1 cellular context compared by ENCODE assay signal in genomic region chr17:54971147-54971546, GRCh38.
TF ChIP-seq lines count a peak whose summit lies in the region.

No MANE protein-coding gene starts in this region.

TF ChIP-seq in HepG2, 621 proteins besides CTCF, POLR2A, EP300 and RAD21 (continued from another document and continues in another):
- TF ChIP-seq, protein P1, sequence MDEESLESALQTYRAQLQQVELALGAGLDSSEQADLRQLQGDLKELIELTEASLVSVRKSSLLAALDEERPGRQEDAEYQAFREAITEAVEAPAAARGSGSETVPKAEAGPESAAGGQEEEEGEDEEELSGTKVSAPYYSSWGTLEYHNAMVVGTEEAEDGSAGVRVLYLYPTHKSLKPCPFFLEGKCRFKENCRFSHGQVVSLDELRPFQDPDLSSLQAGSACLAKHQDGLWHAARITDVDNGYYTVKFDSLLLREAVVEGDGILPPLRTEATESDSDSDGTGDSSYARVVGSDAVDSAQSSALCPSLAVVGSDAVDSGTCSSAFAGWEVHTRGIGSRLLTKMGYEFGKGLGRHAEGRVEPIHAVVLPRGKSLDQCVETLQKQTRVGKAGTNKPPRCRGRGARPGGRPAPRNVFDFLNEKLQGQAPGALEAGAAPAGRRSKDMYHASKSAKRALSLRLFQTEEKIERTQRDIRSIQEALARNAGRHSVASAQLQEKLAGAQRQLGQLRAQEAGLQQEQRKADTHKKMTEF (CRISPR knock-in tag; IDR thresholded peaks at IDR 0.05) = peak; percentile 40; the same call in 1 of the 2 replicates
- no peak for TF ChIP-seq NFE2L2 (IDR thresholded peaks at IDR 0.05; ENCODE audit: low read length)
- TF ChIP-seq HNF4A (CRISPR knock-in tag; IDR thresholded peaks at IDR 0.05) = peak; percentile 40; the same call in 1 of the 2 replicates
- no peak for TF ChIP-seq TEF (CRISPR knock-in tag; IDR thresholded peaks at IDR 0.05)
- no peak for TF ChIP-seq HOXA7 (CRISPR knock-in tag; IDR thresholded peaks at IDR 0.05)
- no peak for TF ChIP-seq CCDC6 (CRISPR knock-in tag; IDR thresholded peaks at IDR 0.05)
- TF ChIP-seq, protein P2, sequence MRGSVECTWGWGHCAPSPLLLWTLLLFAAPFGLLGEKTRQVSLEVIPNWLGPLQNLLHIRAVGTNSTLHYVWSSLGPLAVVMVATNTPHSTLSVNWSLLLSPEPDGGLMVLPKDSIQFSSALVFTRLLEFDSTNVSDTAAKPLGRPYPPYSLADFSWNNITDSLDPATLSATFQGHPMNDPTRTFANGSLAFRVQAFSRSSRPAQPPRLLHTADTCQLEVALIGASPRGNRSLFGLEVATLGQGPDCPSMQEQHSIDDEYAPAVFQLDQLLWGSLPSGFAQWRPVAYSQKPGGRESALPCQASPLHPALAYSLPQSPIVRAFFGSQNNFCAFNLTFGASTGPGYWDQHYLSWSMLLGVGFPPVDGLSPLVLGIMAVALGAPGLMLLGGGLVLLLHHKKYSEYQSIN (CRISPR knock-in tag; IDR thresholded peaks at IDR 0.05; ENCODE audit: borderline replicate concordance) = no peak
- TF ChIP-seq ZNF644 (CRISPR knock-in tag; IDR thresholded peaks at IDR 0.05; ENCODE audit: low read depth) = peak; percentile 95
- no peak for TF ChIP-seq PCBP2 (optimal IDR thresholded peaks at IDR 0.05; ENCODE audit: low read depth, low read length, poor library complexity, severe bottlenecking)
- TF ChIP-seq SMAD3 (CRISPR knock-in tag; IDR thresholded peaks at IDR 0.05) = peak; percentile 20; the same call in 1 of the 2 replicates
- no peak for TF ChIP-seq ZNF615 (CRISPR knock-in tag; IDR thresholded peaks at IDR 0.05; ENCODE audit: borderline replicate concordance)
- TF ChIP-seq SOX5 (CRISPR knock-in tag; IDR thresholded peaks at IDR 0.05; ENCODE audit: borderline replicate concordance) = peak; percentile 48; the same call in 1 of the 2 replicates
- no peak for TF ChIP-seq PAX8 (CRISPR knock-in tag; IDR thresholded peaks at IDR 0.05; ENCODE audit: borderline replicate concordance)
- TF ChIP-seq FOXK1 (CRISPR knock-in tag; IDR thresholded peaks at IDR 0.05; ENCODE audit: borderline replicate concordance, low read depth) = peak; percentile 74; the same call in 1 of the 2 replicates
- TF ChIP-seq EEA1 (CRISPR knock-in tag; IDR thresholded peaks at IDR 0.05; ENCODE audit: borderline replicate concordance) = no peak
- 0 out of 2 replicates have a peak, but pooled peaks have one; percentile 35 for TF ChIP-seq PAXIP1 (CRISPR knock-in tag; conservative IDR thresholded peaks at IDR 0.05)
- no peak for TF ChIP-seq ZNF747 (CRISPR knock-in tag; IDR thresholded peaks at IDR 0.05; ENCODE audit: borderline replicate concordance)
- no peak for TF ChIP-seq HHEX (CRISPR knock-in tag; IDR thresholded peaks at IDR 0.05)
- TF ChIP-seq, protein P3, sequence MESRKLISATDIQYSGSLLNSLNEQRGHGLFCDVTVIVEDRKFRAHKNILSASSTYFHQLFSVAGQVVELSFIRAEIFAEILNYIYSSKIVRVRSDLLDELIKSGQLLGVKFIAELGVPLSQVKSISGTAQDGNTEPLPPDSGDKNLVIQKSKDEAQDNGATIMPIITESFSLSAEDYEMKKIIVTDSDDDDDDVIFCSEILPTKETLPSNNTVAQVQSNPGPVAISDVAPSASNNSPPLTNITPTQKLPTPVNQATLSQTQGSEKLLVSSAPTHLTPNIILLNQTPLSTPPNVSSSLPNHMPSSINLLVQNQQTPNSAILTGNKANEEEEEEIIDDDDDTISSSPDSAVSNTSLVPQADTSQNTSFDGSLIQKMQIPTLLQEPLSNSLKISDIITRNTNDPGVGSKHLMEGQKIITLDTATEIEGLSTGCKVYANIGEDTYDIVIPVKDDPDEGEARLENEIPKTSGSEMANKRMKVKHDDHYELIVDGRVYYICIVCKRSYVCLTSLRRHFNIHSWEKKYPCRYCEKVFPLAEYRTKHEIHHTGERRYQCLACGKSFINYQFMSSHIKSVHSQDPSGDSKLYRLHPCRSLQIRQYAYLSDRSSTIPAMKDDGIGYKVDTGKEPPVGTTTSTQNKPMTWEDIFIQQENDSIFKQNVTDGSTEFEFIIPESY (CRISPR knock-in tag; IDR thresholded peaks at IDR 0.05) = no peak
- TF ChIP-seq ZNF24 (IDR thresholded peaks at IDR 0.05) = no peak
- peak; percentile 68; the same call in 1 of the 2 replicates for TF ChIP-seq MIER3 (CRISPR knock-in tag; IDR thresholded peaks at IDR 0.05; ENCODE audit: borderline replicate concordance)
- TF ChIP-seq HNRNPUL1 (IDR thresholded peaks at IDR 0.05; ENCODE audit: low read depth, low read length) = 0 out of 2 replicates have a peak, but pooled peaks have one; percentile 52
- peak in 1 of 2 experiments; percentile 11; a peak in 1 of 4 replicates for TF ChIP-seq NR2F1 (CRISPR knock-in tag; IDR thresholded peaks at IDR 0.05)
- no peak for TF ChIP-seq ZNF616 (CRISPR knock-in tag; IDR thresholded peaks at IDR 0.05; ENCODE audit: low read depth)
- no peak for TF ChIP-seq ZNF7 (CRISPR knock-in tag; IDR thresholded peaks at IDR 0.05)
- 0 out of 2 replicates have a peak, but pooled peaks have one; percentile 43 for TF ChIP-seq HOMEZ (CRISPR knock-in tag; IDR thresholded peaks at IDR 0.05; ENCODE audit: low read depth)
- TF ChIP-seq RNF219 (CRISPR knock-in tag; IDR thresholded peaks at IDR 0.05) = no peak
- no peak for TF ChIP-seq SP2 (CRISPR knock-in tag; IDR thresholded peaks at IDR 0.05)
- no peak for TF ChIP-seq ZIK1 (CRISPR knock-in tag; IDR thresholded peaks at IDR 0.05; ENCODE audit: borderline replicate concordance, low read depth)
- TF ChIP-seq, protein P4, sequence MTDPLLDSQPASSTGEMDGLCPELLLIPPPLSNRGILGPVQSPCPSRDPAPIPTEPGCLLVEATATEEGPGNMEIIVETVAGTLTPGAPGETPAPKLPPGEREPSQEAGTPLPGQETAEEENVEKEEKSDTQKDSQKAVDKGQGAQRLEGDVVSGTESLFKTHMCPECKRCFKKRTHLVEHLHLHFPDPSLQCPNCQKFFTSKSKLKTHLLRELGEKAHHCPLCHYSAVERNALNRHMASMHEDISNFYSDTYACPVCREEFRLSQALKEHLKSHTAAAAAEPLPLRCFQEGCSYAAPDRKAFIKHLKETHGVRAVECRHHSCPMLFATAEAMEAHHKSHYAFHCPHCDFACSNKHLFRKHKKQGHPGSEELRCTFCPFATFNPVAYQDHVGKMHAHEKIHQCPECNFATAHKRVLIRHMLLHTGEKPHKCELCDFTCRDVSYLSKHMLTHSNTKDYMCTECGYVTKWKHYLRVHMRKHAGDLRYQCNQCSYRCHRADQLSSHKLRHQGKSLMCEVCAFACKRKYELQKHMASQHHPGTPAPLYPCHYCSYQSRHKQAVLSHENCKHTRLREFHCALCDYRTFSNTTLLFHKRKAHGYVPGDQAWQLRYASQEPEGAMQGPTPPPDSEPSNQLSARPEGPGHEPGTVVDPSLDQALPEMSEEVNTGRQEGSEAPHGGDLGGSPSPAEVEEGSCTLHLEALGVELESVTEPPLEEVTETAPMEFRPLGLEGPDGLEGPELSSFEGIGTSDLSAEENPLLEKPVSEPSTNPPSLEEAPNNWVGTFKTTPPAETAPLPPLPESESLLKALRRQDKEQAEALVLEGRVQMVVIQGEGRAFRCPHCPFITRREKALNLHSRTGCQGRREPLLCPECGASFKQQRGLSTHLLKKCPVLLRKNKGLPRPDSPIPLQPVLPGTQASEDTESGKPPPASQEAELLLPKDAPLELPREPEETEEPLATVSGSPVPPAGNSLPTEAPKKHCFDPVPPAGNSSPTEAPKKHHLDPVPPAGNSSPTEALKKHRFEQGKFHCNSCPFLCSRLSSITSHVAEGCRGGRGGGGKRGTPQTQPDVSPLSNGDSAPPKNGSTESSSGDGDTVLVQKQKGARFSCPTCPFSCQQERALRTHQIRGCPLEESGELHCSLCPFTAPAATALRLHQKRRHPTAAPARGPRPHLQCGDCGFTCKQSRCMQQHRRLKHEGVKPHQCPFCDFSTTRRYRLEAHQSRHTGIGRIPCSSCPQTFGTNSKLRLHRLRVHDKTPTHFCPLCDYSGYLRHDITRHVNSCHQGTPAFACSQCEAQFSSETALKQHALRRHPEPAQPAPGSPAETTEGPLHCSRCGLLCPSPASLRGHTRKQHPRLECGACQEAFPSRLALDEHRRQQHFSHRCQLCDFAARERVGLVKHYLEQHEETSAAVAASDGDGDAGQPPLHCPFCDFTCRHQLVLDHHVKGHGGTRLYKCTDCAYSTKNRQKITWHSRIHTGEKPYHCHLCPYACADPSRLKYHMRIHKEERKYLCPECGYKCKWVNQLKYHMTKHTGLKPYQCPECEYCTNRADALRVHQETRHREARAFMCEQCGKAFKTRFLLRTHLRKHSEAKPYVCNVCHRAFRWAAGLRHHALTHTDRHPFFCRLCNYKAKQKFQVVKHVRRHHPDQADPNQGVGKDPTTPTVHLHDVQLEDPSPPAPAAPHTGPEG (CRISPR knock-in tag; IDR thresholded peaks at IDR 0.05) = no peak
- 0 out of 2 replicates have a peak, but pooled peaks have one; percentile 29 for TF ChIP-seq IRF2 (CRISPR knock-in tag; IDR thresholded peaks at IDR 0.05)
- no peak for TF ChIP-seq ZNF205 (CRISPR knock-in tag; IDR thresholded peaks at IDR 0.05)
- TF ChIP-seq GABPA (IDR thresholded peaks at IDR 0.05; ENCODE audit: low read depth, low read length) = no peak
- TF ChIP-seq GABPA (CRISPR knock-in tag; IDR thresholded peaks at IDR 0.05; ENCODE audit: low read depth) = peak; percentile 48; the same call in 1 of the 2 replicates
- TF ChIP-seq ZKSCAN1 (IDR thresholded peaks at IDR 0.05; ENCODE audit: low read length) = no peak
